18 cellular contexts compared by ENCODE assay signal in the genomic region with DNA sequence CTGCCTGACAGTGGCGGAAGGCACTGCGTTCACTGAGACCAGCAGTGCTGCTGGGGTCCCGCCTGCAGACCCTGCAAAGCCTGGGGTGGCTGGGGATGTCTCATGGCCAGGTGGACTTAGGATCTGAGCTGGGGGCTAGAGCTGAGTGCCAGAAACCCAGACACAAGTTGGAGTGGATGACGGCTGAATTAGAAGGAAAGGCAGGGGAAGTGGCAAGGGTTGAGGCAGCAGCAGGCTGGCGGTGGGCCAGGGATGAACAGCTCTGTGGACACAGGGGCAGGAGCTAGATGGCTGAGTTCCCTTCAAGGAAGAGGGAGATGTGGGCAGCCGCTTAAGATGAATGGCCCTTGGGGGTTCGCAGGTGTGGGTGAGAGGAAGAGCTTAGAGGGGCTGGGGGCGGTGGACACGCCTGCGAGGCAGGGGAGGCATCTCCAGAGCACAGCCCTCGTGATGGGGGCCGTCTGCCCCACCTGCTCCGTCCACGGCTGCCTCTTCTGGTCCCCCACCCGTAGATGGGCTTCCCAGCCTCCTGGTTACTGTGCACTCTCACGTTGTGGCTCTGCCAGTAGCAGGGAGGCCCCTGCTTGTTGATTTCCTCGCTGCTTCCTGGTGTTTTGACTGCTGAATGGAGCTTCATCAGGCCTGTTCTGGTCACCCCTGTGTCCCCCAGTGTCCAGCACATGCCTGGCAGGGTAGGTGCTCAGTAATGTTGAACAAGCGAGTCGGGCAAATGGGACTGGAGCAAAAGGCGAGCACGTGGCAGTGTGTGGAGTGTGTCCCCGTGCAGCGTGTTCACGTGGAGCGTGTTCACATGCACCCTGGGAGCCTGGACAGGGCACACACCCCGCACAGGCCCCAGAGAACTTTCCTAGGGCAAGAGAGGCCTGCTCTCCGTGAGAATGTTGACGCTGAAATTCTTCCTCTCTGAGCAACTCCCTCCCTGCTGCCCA.
DNase-seq lines count a peak whose midpoint lies in the region; ATAC-seq and TF ChIP-seq lines count a peak whose summit lies in the region.
"Had no signal": no experiment of that assay in that cellular context is flagged by ENCODE, and none has a peak within 500 bp of the region (broad histone marks: within the 10 kb centered on the region; RNA-seq: fewer than 3 reads in every experiment).

No MANE protein-coding gene starts in this region.

- no peaks in the 10 kb centered on the region for H3K9me3 Mint-ChIP-seq in activated CD8-positive, alpha-beta memory T cell treated with anti-CD3 and anti-CD28 coated beads, Interleukin-2, amount 10 ng/mL, durations not matched to agents 7 days and 5 days (ENCODE audit: low read depth)
- H3K9me3 Mint-ChIP-seq in type B pancreatic cell = no peaks in the 10 kb centered on the region
- no peaks in the 10 kb centered on the region for H3K9me3 Mint-ChIP-seq in CD8-positive, alpha-beta memory T cell
- H3K9me3 Mint-ChIP-seq: T-helper 2 cell treated with Interferon-gamma antibody and Interleukin-4, amounts not matched to agents 5 μg/mL and 100 μg/mL, for 36 hours had no signal

- no peaks in the 10 kb centered on the region for H3K9me3 ChIP-seq in CD8-positive, alpha-beta memory T cell (ENCODE audit: low read length)
- H3K9me3 ChIP-seq: HAP-1, tibial artery had no signal

- DNase-seq in activated CD8-positive, alpha-beta memory T cell treated with anti-CD3 and anti-CD28 coated beads for 24 hours = peak; percentile 37
- no peak for DNase-seq in activated CD8-positive, alpha-beta memory T cell treated with anti-CD3 and anti-CD28 coated beads, Interleukin-2, amount 50 U/mL, for 48 hours
- DNase-seq in activated CD8-positive, alpha-beta memory T cell treated with anti-CD3 and anti-CD28 coated beads, Interleukin-2, amount 10 ng/mL, durations not matched to agents 7 days and 5 days = peak; percentile 35
- DNase-seq in type B pancreatic cell (ENCODE audit: extremely low spot score, unreplicated experiment) (peak; percentile 59), kidney glomerular epithelial cell (lab: John Stamatoyannopoulos, UW) (no peak), NCI-H2171 (lab: John Stamatoyannopoulos, UW) (no peak)
- no peak for DNase-seq in CD8-positive, alpha-beta memory T cell
- DNase-seq: ACHN, aorta, KBM-7, left cardiac atrium, NCI-H2107, NCI-H526 treated with DMSO at 0.1 percent for 48 hours, PC-3 had no signal

- no peaks in the 10 kb centered on the region for H3K36me3 Mint-ChIP-seq in activated CD8-positive, alpha-beta memory T cell treated with anti-CD3 and anti-CD28 coated beads, Interleukin-2, amount 10 ng/mL, durations not matched to agents 7 days and 5 days
- H3K36me3 Mint-ChIP-seq in type B pancreatic cell = no peaks in the 10 kb centered on the region
- no peaks in the 10 kb centered on the region for H3K36me3 Mint-ChIP-seq in CD8-positive, alpha-beta memory T cell

- CTCF ChIA-PET in activated CD8-positive, alpha-beta memory T cell treated with anti-CD3 and anti-CD28 coated beads, Interleukin-2, amount 10 ng/mL, durations not matched to agents 7 days and 5 days (lab: Charles Lee) = no interaction called here
- CTCF ChIA-PET in CD8-positive, alpha-beta memory T cell (lab: Charles Lee) = no interaction called here

- no peaks in the 10 kb centered on the region for H3K27me3 Mint-ChIP-seq in activated CD8-positive, alpha-beta memory T cell treated with anti-CD3 and anti-CD28 coated beads, Interleukin-2, amount 10 ng/mL, durations not matched to agents 7 days and 5 days
- peaks cover 8% of the 10 kb centered on the region for H3K27me3 Mint-ChIP-seq in type B pancreatic cell
- H3K27me3 Mint-ChIP-seq in CD8-positive, alpha-beta memory T cell = peaks cover 17 to 44% of the 10 kb centered on the region in 2 donors

- H3K27ac ChIP-seq in layer of hippocampus (ENCODE audit: low read depth, low read length) = peak overlapping the region; percentile 6
- H3K27ac ChIP-seq in CD8-positive, alpha-beta memory T cell (ENCODE audit: low read depth, low read length) = no peak overlapping the region
- H3K27ac ChIP-seq: tibial artery had no signal

- H3K4me1 Mint-ChIP-seq in activated CD8-positive, alpha-beta memory T cell treated with anti-CD3 and anti-CD28 coated beads, Interleukin-2, amount 10 ng/mL, durations not matched to agents 7 days and 5 days = no peaks in the 10 kb centered on the region
- peaks cover 6% of the 10 kb centered on the region for H3K4me1 Mint-ChIP-seq in type B pancreatic cell (ENCODE audit: unreplicated experiment)
- H3K4me1 Mint-ChIP-seq in CD8-positive, alpha-beta memory T cell = no peaks in the 10 kb centered on the region

- no peak for ATAC-seq in activated CD8-positive, alpha-beta memory T cell treated with anti-CD3 and anti-CD28 coated beads, Interleukin-2, amount 10 ng/mL, durations not matched to agents 7 days and 5 days
- ATAC-seq: PC-3 had no signal

- H3K4me3 ChIP-seq in CD8-positive, alpha-beta memory T cell (ENCODE audit: low read length) = no peak overlapping the region
- H3K4me3 ChIP-seq: HAP-1, tibial artery had no signal

- no peak for TF ChIP-seq CTCF in type B pancreatic cell (conservative IDR thresholded peaks at IDR 0.05)

- H3K36me3 ChIP-seq in CD8-positive, alpha-beta memory T cell (ENCODE audit: insufficient read depth, low read length) = no peaks in the 10 kb centered on the region
- H3K36me3 ChIP-seq: HAP-1, tibial artery had no signal

- POLR2A ChIA-PET in CD8-positive, alpha-beta memory T cell (lab: Charles Lee) = no interaction called here

- no peaks in the 10 kb centered on the region for H3K4me1 ChIP-seq in CD8-positive, alpha-beta memory T cell (ENCODE audit: insufficient read depth, low read length)
- H3K4me1 ChIP-seq: HAP-1, tibial artery had no signal

- no peak overlapping the region for H3K27ac Mint-ChIP-seq in activated CD8-positive, alpha-beta memory T cell treated with anti-CD3 and anti-CD28 coated beads, Interleukin-2, amount 10 ng/mL, durations not matched to agents 7 days and 5 days
- H3K27ac Mint-ChIP-seq in type B pancreatic cell = no peak overlapping the region
- no peak overlapping the region for H3K27ac Mint-ChIP-seq in CD8-positive, alpha-beta memory T cell
- H3K27ac Mint-ChIP-seq: T-helper 2 cell treated with Interferon-gamma antibody and Interleukin-4, amounts not matched to agents 5 μg/mL and 100 μg/mL, for 36 hours had no signal

- no peak overlapping the region for H3K4me3 Mint-ChIP-seq in activated CD8-positive, alpha-beta memory T cell treated with anti-CD3 and anti-CD28 coated beads, Interleukin-2, amount 10 ng/mL, durations not matched to agents 7 days and 5 days
- no peak overlapping the region for H3K4me3 Mint-ChIP-seq in type B pancreatic cell
- no peak overlapping the region for H3K4me3 Mint-ChIP-seq in CD8-positive, alpha-beta memory T cell
- H3K4me3 Mint-ChIP-seq: T-helper 2 cell treated with Interferon-gamma antibody and Interleukin-4, amounts not matched to agents 5 μg/mL and 100 μg/mL, for 36 hours had no signal

- no peaks in the 10 kb centered on the region for H3K27me3 ChIP-seq in layer of hippocampus (ENCODE audit: control insufficient read depth, insufficient read depth, low read length)
- H3K27me3 ChIP-seq in CD8-positive, alpha-beta memory T cell (ENCODE audit: insufficient read depth, low read length, poor library complexity, severe bottlenecking) = peaks cover 3% of the 10 kb centered on the region

Comparison
In these comparisons a context has a peak if more than half of its experiments do, and no peak if none do; other contexts are left out.
1. DNase-seq: peak in activated CD8-positive, alpha-beta memory T cell treated with anti-CD3 and anti-CD28 coated beads for 24 hours (single experiment), activated CD8-positive, alpha-beta memory T cell treated with anti-CD3 and anti-CD28 coated beads, Interleukin-2, amount 10 ng/mL, durations not matched to agents 7 days and 5 days (single experiment) and type B pancreatic cell (single experiment); none in activated CD8-positive, alpha-beta memory T cell treated with anti-CD3 and anti-CD28 coated beads, Interleukin-2, amount 50 U/mL, for 48 hours (single experiment), kidney glomerular epithelial cell (single experiment), NCI-H2171 (single experiment) and CD8-positive, alpha-beta memory T cell (0 of 5).